In genomic region chr7:140546947-140547346, GRCh38 we compare ENCODE assay signal across 2 cellular contexts.
TF ChIP-seq lines count a peak whose summit lies in the region.

No MANE protein-coding gene starts in this region.

TF ChIP-seq in liver, 16 proteins besides CTCF, POLR2A, EP300 and RAD21 (continued from another document):
- no peak for TF ChIP-seq MAX (IDR thresholded peaks at IDR 0.05)

TF ChIP-seq in HepG2, 621 proteins besides CTCF, POLR2A, EP300 and RAD21 (continued from another document):
- no peak for TF ChIP-seq PRDM4 (CRISPR knock-in tag; IDR thresholded peaks at IDR 0.05; ENCODE audit: borderline replicate concordance)
- no peak for TF ChIP-seq ZMAT5 (CRISPR knock-in tag; IDR thresholded peaks at IDR 0.05; ENCODE audit: borderline replicate concordance, low read depth)
- TF ChIP-seq ZKSCAN1 (IDR thresholded peaks at IDR 0.05; ENCODE audit: low read length) = no peak
- TF ChIP-seq RCOR2 (CRISPR knock-in tag; IDR thresholded peaks at IDR 0.05) = no peak
- no peak for TF ChIP-seq RAD51 (IDR thresholded peaks at IDR 0.05; ENCODE audit: borderline replicate concordance)
- TF ChIP-seq SMARCC2 (IDR thresholded peaks at IDR 0.05) = no peak
- TF ChIP-seq FOXO1 (CRISPR knock-in tag; IDR thresholded peaks at IDR 0.05) = no peak
- TF ChIP-seq ZNF367 (CRISPR knock-in tag; IDR thresholded peaks at IDR 0.05; ENCODE audit: borderline replicate concordance) = no peak
- no peak for TF ChIP-seq MEF2D (CRISPR knock-in tag; IDR thresholded peaks at IDR 0.05)
- TF ChIP-seq ZBTB2 (CRISPR knock-in tag; IDR thresholded peaks at IDR 0.05; ENCODE audit: low read depth) = no peak
- TF ChIP-seq SATB2 (CRISPR knock-in tag; IDR thresholded peaks at IDR 0.05) = no peak
- TF ChIP-seq ZNF230 (CRISPR knock-in tag; IDR thresholded peaks at IDR 0.05) = no peak
- TF ChIP-seq ZNF597 (CRISPR knock-in tag; IDR thresholded peaks at IDR 0.05) = no peak
- TF ChIP-seq NR3C1 (CRISPR knock-in tag; IDR thresholded peaks at IDR 0.05) = no peak
TF ChIP-seq in HepG2: peak in this region for 0.
